ENCODE assay signal across 18 cellular contexts in genomic region chr4:177740563-177740962, GRCh38.
A peak's percentile ranks its signal among the peaks of the same experiment; 100 is the strongest.
DNase-seq lines count a peak whose midpoint lies in the region; ATAC-seq and TF ChIP-seq lines count a peak whose summit lies in the region.
"Had no signal": no experiment of that assay in that cellular context is flagged by ENCODE, and none has a peak within 500 bp of the region (broad histone marks: within the 10 kb centered on the region; RNA-seq: fewer than 3 reads in every experiment).

No MANE protein-coding gene starts in this region.

- no peaks in the 10 kb centered on the region for H3K9me3 Mint-ChIP-seq in endodermal cell
- H3K9me3 Mint-ChIP-seq: activated naive CD4-positive, alpha-beta T cell treated with anti-CD3 and anti-CD28 coated beads, Interleukin-2, amount 50 U/mL, for 24 hours; T-helper 1 cell treated with Interleukin-12 subunit alpha and Interleukin-12 subunit beta and Interleukin-4 antibody, amounts not matched to agents 30 μg/mL and 1 μg/mL, for 36 hours had no signal

- DNase-seq in HPDE6-E6E7 (ENCODE audit: extremely low spot score): peak; percentile 8
- peak; percentile 34 for DNase-seq in epithelial cell of prostate (ENCODE audit: low read depth, low spot score)
- DNase-seq in endodermal cell: no peak
- no peak for DNase-seq in OCI-M1 (lab: John Stamatoyannopoulos, UW)
- DNase-seq in GM03348 (ENCODE audit: low spot score): no peak
- DNase-seq: activated B cell treated with CpG ODN at 0.5 μM for 24 hours; effector CD4-positive, alpha-beta T cell; left ventricle myocardium superior; MV-4-11; NCI-H82; stimulated activated CD4-positive, alpha-beta T cell treated with anti-CD3 and anti-CD28 coated beads, Interleukin-4, amount 100 ng/mL, for 24 hours had no signal

- H3K4me1 ChIP-seq in endodermal cell (ENCODE audit: control insufficient read depth, insufficient read depth, low read length): no peaks in the 10 kb centered on the region
- H3K4me1 ChIP-seq: BLaER1, tibial nerve had no signal

- 92% methylated on average over 1 of the region's 1 CpG; no CpG with 5 or more reads in 1 of the 2 experiments for WGBS in endodermal cell (ENCODE audit: insufficient coverage in 1 of 2, insufficient read length in 1 of 2), 2 experiments

- H3K27me3 ChIP-seq in endodermal cell (ENCODE audit: control insufficient read depth, insufficient read depth, low read length, poor library complexity, severe bottlenecking): no peaks in the 10 kb centered on the region
- H3K27me3 ChIP-seq: BLaER1, tibial nerve had no signal

- peak; percentile 63 for ATAC-seq in GM18520 (IDR thresholded peaks at IDR 0.05; ENCODE audit: unreplicated experiment)
- ATAC-seq in GM21515 (IDR thresholded peaks at IDR 0.05; ENCODE audit: unreplicated experiment): peak; percentile 74
- ATAC-seq: left ventricle myocardium superior, Right ventricle myocardium inferior had no signal

- no peak overlapping the region for H3K4me3 ChIP-seq in endodermal cell (ENCODE audit: low read length)
- H3K4me3 ChIP-seq: BLaER1, tibial nerve had no signal

- no peaks in the 10 kb centered on the region for H3K36me3 Mint-ChIP-seq in endodermal cell (ENCODE audit: low read depth)
- H3K36me3 Mint-ChIP-seq: activated naive CD4-positive, alpha-beta T cell treated with anti-CD3 and anti-CD28 coated beads, Interleukin-2, amount 50 U/mL, for 24 hours had no signal

- H3K27me3 Mint-ChIP-seq in endodermal cell (ENCODE audit: insufficient read depth): no peaks in the 10 kb centered on the region
- H3K27me3 Mint-ChIP-seq: activated B cell treated with CpG ODN at 0.5 μM for 24 hours; activated naive CD4-positive, alpha-beta T cell treated with anti-CD3 and anti-CD28 coated beads, Interleukin-2, amount 50 U/mL, for 24 hours had no signal

- H3K27ac ChIP-seq in epithelial cell of prostate: peak overlapping the region; percentile 60
- H3K27ac ChIP-seq in endodermal cell (ENCODE audit: low read depth, low read length): no peak overlapping the region
- H3K27ac ChIP-seq: BLaER1, tibial nerve had no signal

- H3K9ac ChIP-seq in endodermal cell (ENCODE audit: extremely low read depth, low read length, poor library complexity, severe bottlenecking): no peak overlapping the region
- H3K9ac ChIP-seq: BLaER1 had no signal

- no peaks in the 10 kb centered on the region for H3K9me3 ChIP-seq in endodermal cell (ENCODE audit: control insufficient read depth, low read length)
- H3K9me3 ChIP-seq: BLaER1, tibial nerve had no signal

- no peak overlapping the region for H3K27ac Mint-ChIP-seq in endodermal cell
- H3K27ac Mint-ChIP-seq: activated B cell treated with CpG ODN at 0.5 μM for 24 hours; activated naive CD4-positive, alpha-beta T cell treated with anti-CD3 and anti-CD28 coated beads, Interleukin-2, amount 50 U/mL, for 24 hours; T-helper 1 cell treated with Interleukin-12 subunit alpha and Interleukin-12 subunit beta and Interleukin-4 antibody, amounts not matched to agents 30 μg/mL and 1 μg/mL, for 36 hours had no signal

- TF ChIP-seq CTCF in endodermal cell (conservative IDR thresholded peaks at IDR 0.05): no peak

- no peaks in the 10 kb centered on the region for H3K36me3 ChIP-seq in endodermal cell (ENCODE audit: control insufficient read depth, insufficient read depth, low read length)
- H3K36me3 ChIP-seq: BLaER1, tibial nerve had no signal

- H3K4me3 Mint-ChIP-seq in endodermal cell: no peak overlapping the region
- H3K4me3 Mint-ChIP-seq: activated B cell treated with CpG ODN at 0.5 μM for 24 hours; activated naive CD4-positive, alpha-beta T cell treated with anti-CD3 and anti-CD28 coated beads, Interleukin-2, amount 50 U/mL, for 24 hours; T-helper 1 cell treated with Interleukin-12 subunit alpha and Interleukin-12 subunit beta and Interleukin-4 antibody, amounts not matched to agents 30 μg/mL and 1 μg/mL, for 36 hours had no signal

- H3K4me1 Mint-ChIP-seq in endodermal cell: no peaks in the 10 kb centered on the region
- H3K4me1 Mint-ChIP-seq: activated B cell treated with CpG ODN at 0.5 μM for 24 hours; activated naive CD4-positive, alpha-beta T cell treated with anti-CD3 and anti-CD28 coated beads, Interleukin-2, amount 50 U/mL, for 24 hours had no signal

Comparison
In these comparisons a context has a peak if more than half of its experiments do, and no peak if none do; other contexts are left out.
1. DNase-seq: peak in HPDE6-E6E7 (single experiment) and epithelial cell of prostate (single experiment); none in endodermal cell (single experiment), OCI-M1 (single experiment) and GM03348 (single experiment).